2 cellular contexts compared by ENCODE assay signal in genomic region chr10:132336064-132336746, GRCh38.
TF ChIP-seq lines count a peak whose summit lies in the region.

No MANE protein-coding gene starts in this region.

TF ChIP-seq in HEK293, 187 proteins besides CTCF, POLR2A, EP300 and RAD21 (continued from another document):
- TF ChIP-seq PRDM10 (tag by site-specific recombination; IDR thresholded peaks at IDR 0.05) (peak; percentile 15; the same call in 1 of the 2 replicates), GLIS1 (tag by site-specific recombination; IDR thresholded peaks at IDR 0.05) (peak; percentile 64), ZNF692 (tag by site-specific recombination; IDR thresholded peaks at IDR 0.05) (0 out of 2 replicates have a peak, but pooled peaks have one; percentile 7), ZBTB17 (tag by site-specific recombination; IDR thresholded peaks at IDR 0.05) (peak; percentile 42; the same call in 1 of the 2 replicates), SETDB1 (IDR thresholded peaks at IDR 0.05; ENCODE audit: insufficient read length, low read length) (no peak), SP7 (tag by site-specific recombination; IDR thresholded peaks at IDR 0.05) (no peak), SCRT1 (tag by site-specific recombination; IDR thresholded peaks at IDR 0.05; ENCODE audit: borderline replicate concordance) (peak; percentile 70; the same call in 1 of the 2 replicates), ZBTB49 (tag by site-specific recombination; IDR thresholded peaks at IDR 0.05; ENCODE audit: low read depth) (no peak), ZNF324 (tag by site-specific recombination; IDR thresholded peaks at IDR 0.05) (no peak), ZNF398 (tag by site-specific recombination; IDR thresholded peaks at IDR 0.05) (peak; percentile 50)

TF ChIP-seq in K562, 482 proteins besides CTCF, POLR2A, EP300 and RAD21 (continued from another document and continues in another):
- 0 out of 2 replicates have a peak, but pooled peaks have one; percentile 45 for TF ChIP-seq MGA (IDR thresholded peaks at IDR 0.05)
- TF ChIP-seq TOE1 (IDR thresholded peaks at IDR 0.05; ENCODE audit: borderline replicate concordance): no peak
- TF ChIP-seq TOE1 (CRISPR knock-in tag; IDR thresholded peaks at IDR 0.05; ENCODE audit: borderline replicate concordance, low read depth): no peak
- no peak for TF ChIP-seq KLF10 (CRISPR knock-in tag; IDR thresholded peaks at IDR 0.05)
- TF ChIP-seq CEBPB (tag; IDR thresholded peaks at IDR 0.05): no peak
- TF ChIP-seq PREB (CRISPR knock-in tag; IDR thresholded peaks at IDR 0.05): no peak
- TF ChIP-seq PPARD (CRISPR knock-in tag; IDR thresholded peaks at IDR 0.05): no peak
- peak; percentile 66 for TF ChIP-seq NFE2 (IDR thresholded peaks at IDR 0.05; ENCODE audit: low read depth)
- TF ChIP-seq MNT (conservative IDR thresholded peaks at IDR 0.05): 0 out of 4 replicates have a peak, but pooled peaks have one; percentile 35 to 52
- peak; percentile 26; the same call in 1 of the 2 replicates for TF ChIP-seq TFAP4 (CRISPR knock-in tag; IDR thresholded peaks at IDR 0.05; ENCODE audit: borderline replicate concordance)
- TF ChIP-seq TCF7L2 (IDR thresholded peaks at IDR 0.05; ENCODE audit: low read depth, low read length): no peak
- TF ChIP-seq RBM34 (IDR thresholded peaks at IDR 0.05; ENCODE audit: borderline replicate concordance, insufficient read depth, low read length): no peak
- 0 out of 2 replicates have a peak, but pooled peaks have one; percentile 36 for TF ChIP-seq L3MBTL2 (IDR thresholded peaks at IDR 0.05)
- no peak for TF ChIP-seq BRF2 (IDR thresholded peaks at IDR 0.05; ENCODE audit: borderline replicate concordance, insufficient read depth, insufficient read length)
- TF ChIP-seq BCOR (IDR thresholded peaks at IDR 0.05): peak; percentile 90
- no peak for TF ChIP-seq FOSL1 (tag; conservative IDR thresholded peaks at IDR 0.05)
- no peak for TF ChIP-seq HMG20B (CRISPR knock-in tag; IDR thresholded peaks at IDR 0.05)
- TF ChIP-seq ZFP36 (IDR thresholded peaks at IDR 0.05; ENCODE audit: low read depth, low read length, partially characterized antibody): peak; percentile 87
- no peak for TF ChIP-seq PHB (CRISPR knock-in tag; IDR thresholded peaks at IDR 0.05)
- TF ChIP-seq AFF4 (CRISPR knock-in tag; IDR thresholded peaks at IDR 0.05): no peak
- peak; percentile 40; the same call in 1 of the 2 replicates for TF ChIP-seq ZNF121 (CRISPR knock-in tag; conservative IDR thresholded peaks at IDR 0.05)
- TF ChIP-seq EGR1 (conservative IDR thresholded peaks at IDR 0.05): no peak
- no peak for TF ChIP-seq ATF6 (CRISPR knock-in tag; IDR thresholded peaks at IDR 0.05)
- no peak for TF ChIP-seq ZNF584 (CRISPR knock-in tag; IDR thresholded peaks at IDR 0.05; ENCODE audit: low read depth)
- no peak for TF ChIP-seq ELK1 (CRISPR knock-in tag; IDR thresholded peaks at IDR 0.05)
- TF ChIP-seq KLF16 (IDR thresholded peaks at IDR 0.05): no peak; the same call in 1 of the 2 replicates
- TF ChIP-seq SAP30 (IDR thresholded peaks at IDR 0.05; ENCODE audit: borderline replicate concordance, insufficient read depth, low read depth, low read length, poor library complexity, severe bottlenecking): no peak
